In the genomic region with DNA sequence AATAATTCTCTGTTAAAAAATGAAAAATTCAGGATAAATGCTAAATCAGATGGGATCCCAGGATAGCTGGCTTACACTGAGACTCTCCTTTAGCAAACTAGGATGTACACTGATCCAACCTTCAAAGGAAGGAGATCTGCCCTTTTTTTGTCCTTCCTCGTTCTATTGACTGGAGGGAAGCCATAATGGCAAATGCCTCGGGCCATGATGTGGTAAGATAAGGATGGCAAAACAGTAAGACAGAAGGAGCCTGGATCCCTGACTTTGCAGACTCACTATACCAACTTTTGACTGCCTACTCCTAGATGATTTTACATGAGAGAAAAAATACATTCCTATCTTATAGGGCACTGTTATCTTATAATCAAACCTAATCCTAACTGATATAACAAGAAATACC, we compare ENCODE assay signal across 24 cellular contexts.
"Had no signal": no experiment of that assay in that cellular context is flagged by ENCODE, and none has a peak within 500 bp of the region (broad histone marks: within the 10 kb centered on the region; RNA-seq: fewer than 3 reads in every experiment).

No MANE protein-coding gene starts in this region.

- H3K4me1 ChIP-seq: gastroesophageal sphincter, parathyroid adenoma, suprapubic skin, tibial nerve had no signal

- H3K27ac ChIP-seq: gastroesophageal sphincter, parathyroid adenoma, suprapubic skin, tibial nerve had no signal

- H3K9me3 ChIP-seq: gastroesophageal sphincter, suprapubic skin, tibial nerve had no signal

- H3K27ac Mint-ChIP-seq: activated CD4-positive, alpha-beta memory T cell treated with anti-CD3 and anti-CD28 coated beads, Interleukin-2, amount 10 ng/mL, durations not matched to agents 7 days and 5 days; activated CD4-positive, alpha-beta T cell treated with anti-CD3 and anti-CD28 coated beads, Interleukin-2, amount 10 ng/mL, durations not matched to agents 7 days and 5 days; activated naive CD4-positive, alpha-beta T cell treated with anti-CD3 and anti-CD28 coated beads, Interleukin-2, amount 50 U/mL, for 24 hours; activated naive CD8-positive, alpha-beta T cell treated with anti-CD3 and anti-CD28 coated beads, Interleukin-2, amount 50 U/mL, for 24 hours; activated T-helper 17 cell treated with anti-CD3 and anti-CD28 coated beads, Interleukin-2, amount 50 U/mL, for 72 hours had no signal

- H3K36me3 ChIP-seq: suprapubic skin had no signal

- H3K4me3 ChIP-seq: gastroesophageal sphincter, hepatocyte, suprapubic skin, tibial nerve had no signal

- ATAC-seq: activated naive CD8-positive, alpha-beta T cell treated with anti-CD3 and anti-CD28 coated beads, Interleukin-2, amount 50 U/mL, for 24 hours; activated T-cell treated with anti-CD3 and anti-CD28 coated beads, Interleukin-2, amount 50 U/mL, for 4 hours; activated T-helper 17 cell treated with anti-CD3 and anti-CD28 coated beads, Interleukin-2, amount 50 U/mL, for 72 hours; gastroesophageal sphincter; naive thymus-derived CD8-positive, alpha-beta T cell; right cardiac atrium had no signal

- H3K27me3 ChIP-seq: gastroesophageal sphincter, hepatocyte, suprapubic skin, tibial nerve had no signal

- H3K79me2 ChIP-seq: parathyroid adenoma had no signal

- H3K4me2 ChIP-seq: hepatocyte had no signal

- DNase-seq: activated CD4-positive, alpha-beta memory T cell treated with anti-CD3 and anti-CD28 coated beads, Interleukin-2, amount 10 ng/mL, durations not matched to agents 7 days and 5 days; activated CD4-positive, alpha-beta T cell treated with anti-CD3 and anti-CD28 coated beads for 1 hour; activated CD4-positive, alpha-beta T cell treated with anti-CD3 and anti-CD28 coated beads, Interleukin-2, amount 10 ng/mL, durations not matched to agents 7 days and 5 days; activated CD8-positive, alpha-beta memory T cell treated with anti-CD3 and anti-CD28 coated beads, Interleukin-2, amount 50 U/mL, for 48 hours; activated gamma-delta T cell treated with Interleukin-2 at 50 U/mL for 16 hours; activated naive CD8-positive, alpha-beta T cell treated with anti-CD3 and anti-CD28 coated beads, Interleukin-2, amount 50 U/mL, for 24 hours; activated T-cell treated with anti-CD3 and anti-CD28 coated beads, Interleukin-2, amount 50 U/mL, for 4 hours; amygdala; central memory CD4-positive, alpha-beta T cell; naive thymus-derived CD8-positive, alpha-beta T cell; nucleus accumbens; right cardiac atrium; stimulated activated CD4-positive, alpha-beta T cell treated with anti-CD3 and anti-CD28 coated beads, Interleukin-15, amount 100 ng/mL, for 24 hours; stimulated activated CD4-positive, alpha-beta T cell treated with anti-CD3 and anti-CD28 coated beads, Interleukin-2, amount 100 ng/mL, for 24 hours; stimulated activated naive CD4-positive, alpha-beta T cell; T-helper 9 cell had no signal

- H3K4me1 Mint-ChIP-seq: activated CD4-positive, alpha-beta memory T cell treated with anti-CD3 and anti-CD28 coated beads, Interleukin-2, amount 10 ng/mL, durations not matched to agents 7 days and 5 days; activated CD4-positive, alpha-beta T cell treated with anti-CD3 and anti-CD28 coated beads, Interleukin-2, amount 10 ng/mL, durations not matched to agents 7 days and 5 days; activated naive CD4-positive, alpha-beta T cell treated with anti-CD3 and anti-CD28 coated beads, Interleukin-2, amount 50 U/mL, for 24 hours; activated naive CD8-positive, alpha-beta T cell treated with anti-CD3 and anti-CD28 coated beads, Interleukin-2, amount 50 U/mL, for 24 hours; activated T-helper 17 cell treated with anti-CD3 and anti-CD28 coated beads, Interleukin-2, amount 50 U/mL, for 72 hours had no signal

- H3K4me3 Mint-ChIP-seq: activated CD4-positive, alpha-beta memory T cell treated with anti-CD3 and anti-CD28 coated beads, Interleukin-2, amount 10 ng/mL, durations not matched to agents 7 days and 5 days; activated CD4-positive, alpha-beta T cell treated with anti-CD3 and anti-CD28 coated beads, Interleukin-2, amount 10 ng/mL, durations not matched to agents 7 days and 5 days; activated naive CD4-positive, alpha-beta T cell treated with anti-CD3 and anti-CD28 coated beads, Interleukin-2, amount 50 U/mL, for 24 hours; activated naive CD8-positive, alpha-beta T cell treated with anti-CD3 and anti-CD28 coated beads, Interleukin-2, amount 50 U/mL, for 24 hours; activated T-cell treated with anti-CD3 and anti-CD28 coated beads, Interleukin-2, amount 50 U/mL, for 4 hours; activated T-helper 17 cell treated with anti-CD3 and anti-CD28 coated beads, Interleukin-2, amount 50 U/mL, for 72 hours; naive thymus-derived CD8-positive, alpha-beta T cell; neural crest cell had no signal

- H3K27me3 Mint-ChIP-seq: activated CD4-positive, alpha-beta memory T cell treated with anti-CD3 and anti-CD28 coated beads, Interleukin-2, amount 10 ng/mL, durations not matched to agents 7 days and 5 days; activated CD4-positive, alpha-beta T cell treated with anti-CD3 and anti-CD28 coated beads, Interleukin-2, amount 10 ng/mL, durations not matched to agents 7 days and 5 days; activated naive CD4-positive, alpha-beta T cell treated with anti-CD3 and anti-CD28 coated beads, Interleukin-2, amount 50 U/mL, for 24 hours; activated naive CD8-positive, alpha-beta T cell treated with anti-CD3 and anti-CD28 coated beads, Interleukin-2, amount 50 U/mL, for 24 hours; activated T-helper 17 cell treated with anti-CD3 and anti-CD28 coated beads, Interleukin-2, amount 50 U/mL, for 72 hours; naive thymus-derived CD8-positive, alpha-beta T cell had no signal

- H2AFZ ChIP-seq: hepatocyte, parathyroid adenoma had no signal

- H3K9me3 Mint-ChIP-seq: activated CD4-positive, alpha-beta memory T cell treated with anti-CD3 and anti-CD28 coated beads, Interleukin-2, amount 10 ng/mL, durations not matched to agents 7 days and 5 days; activated CD4-positive, alpha-beta T cell treated with anti-CD3 and anti-CD28 coated beads, Interleukin-2, amount 10 ng/mL, durations not matched to agents 7 days and 5 days; activated naive CD4-positive, alpha-beta T cell treated with anti-CD3 and anti-CD28 coated beads, Interleukin-2, amount 50 U/mL, for 24 hours; activated naive CD8-positive, alpha-beta T cell treated with anti-CD3 and anti-CD28 coated beads, Interleukin-2, amount 50 U/mL, for 24 hours; activated T-cell treated with anti-CD3 and anti-CD28 coated beads, Interleukin-2, amount 50 U/mL, for 4 hours; activated T-helper 17 cell treated with anti-CD3 and anti-CD28 coated beads, Interleukin-2, amount 50 U/mL, for 72 hours; naive thymus-derived CD8-positive, alpha-beta T cell had no signal

- H3K9ac ChIP-seq: parathyroid adenoma had no signal
